Comparison of ENCODE assay signal across 2 cellular contexts in the genomic region with DNA sequence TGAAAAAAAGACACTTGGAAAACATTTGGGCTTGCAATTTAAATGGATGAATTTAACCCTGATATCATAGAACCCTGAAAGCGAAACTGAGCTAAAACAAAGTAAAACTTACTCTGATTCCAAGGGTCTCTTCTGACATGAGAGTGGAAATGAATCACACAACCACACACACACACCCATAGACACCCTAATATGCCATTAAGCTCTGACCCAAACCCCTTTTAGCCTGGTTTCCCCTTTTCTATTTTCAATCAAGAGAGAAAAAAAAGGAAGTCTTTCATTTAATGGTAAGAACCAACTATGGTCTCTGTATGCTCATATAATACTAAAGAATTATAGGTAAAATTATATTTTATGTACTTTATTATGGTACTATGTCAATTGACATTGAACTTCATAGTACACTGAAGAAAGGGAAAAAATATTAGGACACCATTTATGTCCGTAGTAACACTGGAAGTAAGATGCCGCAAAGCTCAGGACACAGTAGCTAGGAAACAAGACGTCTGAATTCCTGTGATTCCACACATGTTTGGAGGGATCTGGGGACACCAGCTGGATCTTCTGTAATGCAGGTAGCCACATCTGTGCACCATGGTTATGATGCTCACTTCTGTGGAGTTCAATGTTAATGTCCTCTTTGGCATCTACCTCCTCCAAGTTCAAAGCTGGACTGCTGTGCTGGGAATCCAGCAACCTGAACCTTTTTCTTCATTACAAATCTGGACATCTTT.
TF ChIP-seq lines count a peak whose summit lies in the region.

No MANE protein-coding gene starts in this region.

TF ChIP-seq in HepG2, 621 proteins besides CTCF, POLR2A, EP300 and RAD21:
- TF ChIP-seq, protein P1, sequence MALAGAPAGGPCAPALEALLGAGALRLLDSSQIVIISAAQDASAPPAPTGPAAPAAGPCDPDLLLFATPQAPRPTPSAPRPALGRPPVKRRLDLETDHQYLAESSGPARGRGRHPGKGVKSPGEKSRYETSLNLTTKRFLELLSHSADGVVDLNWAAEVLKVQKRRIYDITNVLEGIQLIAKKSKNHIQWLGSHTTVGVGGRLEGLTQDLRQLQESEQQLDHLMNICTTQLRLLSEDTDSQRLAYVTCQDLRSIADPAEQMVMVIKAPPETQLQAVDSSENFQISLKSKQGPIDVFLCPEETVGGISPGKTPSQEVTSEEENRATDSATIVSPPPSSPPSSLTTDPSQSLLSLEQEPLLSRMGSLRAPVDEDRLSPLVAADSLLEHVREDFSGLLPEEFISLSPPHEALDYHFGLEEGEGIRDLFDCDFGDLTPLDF (CRISPR knock-in tag; IDR thresholded peaks at IDR 0.05), result no peak
- TF ChIP-seq STAG1 (CRISPR knock-in tag; IDR thresholded peaks at IDR 0.05) (0 out of 2 replicates have a peak, but pooled peaks have one; percentile 22), TEAD3 (CRISPR knock-in tag; optimal IDR thresholded peaks at IDR 0.05; ENCODE audit: borderline replicate concordance) (peak; percentile 66)

TF ChIP-seq in WTC11, 78 proteins besides CTCF, POLR2A, EP300 and RAD21 (continued from another document):
- TF ChIP-seq, protein P2, sequence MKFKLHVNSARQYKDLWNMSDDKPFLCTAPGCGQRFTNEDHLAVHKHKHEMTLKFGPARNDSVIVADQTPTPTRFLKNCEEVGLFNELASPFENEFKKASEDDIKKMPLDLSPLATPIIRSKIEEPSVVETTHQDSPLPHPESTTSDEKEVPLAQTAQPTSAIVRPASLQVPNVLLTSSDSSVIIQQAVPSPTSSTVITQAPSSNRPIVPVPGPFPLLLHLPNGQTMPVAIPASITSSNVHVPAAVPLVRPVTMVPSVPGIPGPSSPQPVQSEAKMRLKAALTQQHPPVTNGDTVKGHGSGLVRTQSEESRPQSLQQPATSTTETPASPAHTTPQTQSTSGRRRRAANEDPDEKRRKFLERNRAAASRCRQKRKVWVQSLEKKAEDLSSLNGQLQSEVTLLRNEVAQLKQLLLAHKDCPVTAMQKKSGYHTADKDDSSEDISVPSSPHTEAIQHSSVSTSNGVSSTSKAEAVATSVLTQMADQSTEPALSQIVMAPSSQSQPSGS (CRISPR knock-in tag; IDR thresholded peaks at IDR 0.05; ENCODE audit: borderline replicate concordance, low read depth), result no peak
- TF ChIP-seq FOXP1 (CRISPR knock-in tag; IDR thresholded peaks at IDR 0.05; ENCODE audit: borderline replicate concordance) (no peak), CREB1 (CRISPR knock-in tag; IDR thresholded peaks at IDR 0.05) (no peak), GRHL2 (CRISPR knock-in tag; IDR thresholded peaks at IDR 0.05; ENCODE audit: insufficient replicate concordance, severe bottlenecking) (no peak)
- TF ChIP-seq, protein P3, sequence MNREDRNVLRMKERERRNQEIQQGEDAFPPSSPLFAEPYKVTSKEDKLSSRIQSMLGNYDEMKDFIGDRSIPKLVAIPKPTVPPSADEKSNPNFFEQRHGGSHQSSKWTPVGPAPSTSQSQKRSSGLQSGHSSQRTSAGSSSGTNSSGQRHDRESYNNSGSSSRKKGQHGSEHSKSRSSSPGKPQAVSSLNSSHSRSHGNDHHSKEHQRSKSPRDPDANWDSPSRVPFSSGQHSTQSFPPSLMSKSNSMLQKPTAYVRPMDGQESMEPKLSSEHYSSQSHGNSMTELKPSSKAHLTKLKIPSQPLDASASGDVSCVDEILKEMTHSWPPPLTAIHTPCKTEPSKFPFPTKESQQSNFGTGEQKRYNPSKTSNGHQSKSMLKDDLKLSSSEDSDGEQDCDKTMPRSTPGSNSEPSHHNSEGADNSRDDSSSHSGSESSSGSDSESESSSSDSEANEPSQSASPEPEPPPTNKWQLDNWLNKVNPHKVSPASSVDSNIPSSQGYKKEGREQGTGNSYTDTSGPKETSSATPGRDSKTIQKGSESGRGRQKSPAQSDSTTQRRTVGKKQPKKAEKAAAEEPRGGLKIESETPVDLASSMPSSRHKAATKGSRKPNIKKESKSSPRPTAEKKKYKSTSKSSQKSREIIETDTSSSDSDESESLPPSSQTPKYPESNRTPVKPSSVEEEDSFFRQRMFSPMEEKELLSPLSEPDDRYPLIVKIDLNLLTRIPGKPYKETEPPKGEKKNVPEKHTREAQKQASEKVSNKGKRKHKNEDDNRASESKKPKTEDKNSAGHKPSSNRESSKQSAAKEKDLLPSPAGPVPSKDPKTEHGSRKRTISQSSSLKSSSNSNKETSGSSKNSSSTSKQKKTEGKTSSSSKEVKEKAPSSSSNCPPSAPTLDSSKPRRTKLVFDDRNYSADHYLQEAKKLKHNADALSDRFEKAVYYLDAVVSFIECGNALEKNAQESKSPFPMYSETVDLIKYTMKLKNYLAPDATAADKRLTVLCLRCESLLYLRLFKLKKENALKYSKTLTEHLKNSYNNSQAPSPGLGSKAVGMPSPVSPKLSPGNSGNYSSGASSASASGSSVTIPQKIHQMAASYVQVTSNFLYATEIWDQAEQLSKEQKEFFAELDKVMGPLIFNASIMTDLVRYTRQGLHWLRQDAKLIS (CRISPR knock-in tag; IDR thresholded peaks at IDR 0.05; ENCODE audit: borderline replicate concordance), result no peak
- TF ChIP-seq, protein P4, sequence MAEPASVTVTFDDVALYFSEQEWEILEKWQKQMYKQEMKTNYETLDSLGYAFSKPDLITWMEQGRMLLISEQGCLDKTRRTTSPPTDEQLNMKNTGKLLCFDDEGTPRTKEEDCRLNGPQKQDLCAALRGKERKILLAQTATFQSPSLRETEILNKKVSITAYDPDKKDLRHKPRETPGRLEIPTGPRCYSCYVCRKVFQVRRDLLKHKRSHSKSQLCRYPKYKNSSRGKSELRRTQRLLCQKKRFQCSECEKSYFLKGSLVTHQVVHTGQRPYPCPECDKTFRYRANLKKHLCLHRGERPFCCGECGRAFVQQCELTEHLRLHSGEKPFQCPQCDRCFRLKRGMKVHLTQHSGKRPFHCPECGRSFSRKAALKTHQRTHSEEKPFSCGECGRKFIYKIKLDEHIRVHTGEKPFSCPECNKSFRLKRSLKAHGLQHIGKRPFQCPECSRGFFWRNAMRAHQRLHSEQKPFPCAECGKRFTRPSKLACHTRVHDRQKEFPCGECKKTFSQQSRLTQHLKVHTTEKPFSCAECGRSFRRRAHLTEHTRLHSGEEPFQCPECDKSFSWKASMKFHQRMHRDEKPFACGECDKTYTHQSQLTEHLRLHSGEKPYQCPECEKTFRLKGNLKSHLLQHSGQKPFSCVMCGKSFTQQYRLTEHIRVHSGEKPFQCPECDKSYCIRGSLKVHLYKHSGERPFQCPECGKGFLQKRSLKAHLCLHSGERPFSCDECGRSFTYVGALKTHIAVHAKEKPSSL (CRISPR knock-in tag; conservative IDR thresholded peaks at IDR 0.05), result no peak
